Comparison of ENCODE assay signal across 23 cellular contexts in the genomic region with DNA sequence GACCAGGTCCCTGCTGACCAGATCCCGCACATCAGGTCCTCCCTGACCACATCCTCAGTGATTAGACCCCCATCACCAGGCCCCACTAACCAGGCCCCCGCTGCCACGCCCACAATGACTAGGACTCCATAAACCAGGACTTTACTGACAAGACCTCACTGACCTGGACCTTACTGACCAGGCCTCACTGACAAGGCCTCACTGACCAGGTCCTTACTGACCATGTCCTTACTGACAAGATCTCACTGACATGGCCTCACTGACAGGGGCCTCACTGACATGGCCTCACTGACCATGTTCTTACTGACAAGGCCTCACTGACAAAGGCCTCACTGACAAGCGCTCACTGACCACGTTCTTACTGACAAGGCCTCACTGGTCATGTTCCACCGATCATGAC.
A peak's percentile ranks its signal among the peaks of the same experiment; 100 is the strongest.
DNase-seq lines count a peak whose midpoint lies in the region; ATAC-seq, FAIRE-seq and TF ChIP-seq lines count a peak whose summit lies in the region.
"Had no signal": no experiment of that assay in that cellular context is flagged by ENCODE, and none has a peak within 500 bp of the region (broad histone marks: within the 10 kb centered on the region; RNA-seq: fewer than 3 reads in every experiment).

No MANE protein-coding gene starts in this region.

- intact Hi-C loops in activated T-helper 1 cell treated with anti-CD3 and anti-CD28 coated beads, Interleukin-12 subunit alpha, Interleukin-12 subunit beta, Interleukin-2, Interleukin-4 antibody, amounts not matched to agents 30 ng/mL and 10 ng/mL and 1 ng/mL, durations not matched to agents 14 hours and 24 hours and 36 hours (cut with micrococcal nuclease): no loop called here
- intact Hi-C loops in breast epithelium (cut with DNase I; ENCODE audit: low total_unique reads): loop anchor here (5.0 kb wide), 1 partner anchor 164 kb away; no protein-coding TSS in a partner anchor

- H3K27ac ChIP-seq in HUES48 (ENCODE audit: low read depth, low read length): no peak overlapping the region
- H3K27ac ChIP-seq in breast epithelium: no peak overlapping the region
- H3K27ac ChIP-seq: BLaER1 had no signal

- H3K4me1 ChIP-seq in HUES48 (ENCODE audit: control insufficient read depth, insufficient read depth, low read length): no peaks in the 10 kb centered on the region
- no peaks in the 10 kb centered on the region for H3K4me1 ChIP-seq in breast epithelium
- H3K4me1 ChIP-seq: BE2C, BLaER1 had no signal

- TF ChIP-seq CTCF in breast epithelium (IDR thresholded peaks at IDR 0.05): no peak

- no peaks in the 10 kb centered on the region for H3K36me3 Mint-ChIP-seq in activated T-helper 1 cell treated with anti-CD3 and anti-CD28 coated beads, Interleukin-12 subunit alpha, Interleukin-12 subunit beta, Interleukin-2, Interleukin-4 antibody, amounts not matched to agents 30 ng/mL and 10 ng/mL and 1 ng/mL, durations not matched to agents 14 hours and 24 hours and 36 hours (ENCODE audit: low read depth)
- H3K36me3 Mint-ChIP-seq: CD14-positive monocyte; CD4-positive, alpha-beta memory T cell; CD4-positive, CD25-positive, alpha-beta regulatory T cell had no signal

- DNase-seq in HTR-8/SVneo (ENCODE audit: insufficient read length, low spot score) (no peak), urothelium cell line (ENCODE audit: low spot score) (no peak), breast epithelium (ENCODE audit: low spot score in 2 of 2) (no peak)
- DNase-seq in activated T-helper 1 cell treated with anti-CD3 and anti-CD28 coated beads, Interleukin-12 subunit alpha, Interleukin-12 subunit beta, Interleukin-2, Interleukin-4 antibody, amounts not matched to agents 30 ng/mL and 10 ng/mL and 1 ng/mL, durations not matched to agents 14 hours and 24 hours and 36 hours (ENCODE audit: low spot score): no peak
- DNase-seq: 8988T; BE2C; C1 segment of cervical spinal cord; Calu3; CD4-positive, alpha-beta memory T cell; CD4-positive, CD25-positive, alpha-beta regulatory T cell; CD8-positive, alpha-beta memory T cell; COR-L47; DMS79 treated with DMSO at 0.1 percent for 48 hours; GF-D8 had no signal

- H3K27ac Mint-ChIP-seq in activated T-helper 1 cell treated with anti-CD3 and anti-CD28 coated beads, Interleukin-12 subunit alpha, Interleukin-12 subunit beta, Interleukin-2, Interleukin-4 antibody, amounts not matched to agents 30 ng/mL and 10 ng/mL and 1 ng/mL, durations not matched to agents 14 hours and 24 hours and 36 hours: peak overlapping the region; percentile 34
- H3K27ac Mint-ChIP-seq: CD14-positive monocyte; CD4-positive, CD25-positive, alpha-beta regulatory T cell; CD8-positive, alpha-beta memory T cell had no signal

- H3K9me3 Mint-ChIP-seq in activated T-helper 1 cell treated with anti-CD3 and anti-CD28 coated beads, Interleukin-12 subunit alpha, Interleukin-12 subunit beta, Interleukin-2, Interleukin-4 antibody, amounts not matched to agents 30 ng/mL and 10 ng/mL and 1 ng/mL, durations not matched to agents 14 hours and 24 hours and 36 hours: no peaks in the 10 kb centered on the region

- ATAC-seq in HG03378 (IDR thresholded peaks at IDR 0.05; ENCODE audit: unreplicated experiment) (no peak), GM19023 (IDR thresholded peaks at IDR 0.05; ENCODE audit: unreplicated experiment) (no peak)

- H3K27me3 ChIP-seq in HUES48 (ENCODE audit: control insufficient read depth, insufficient read depth, low read length): no peaks in the 10 kb centered on the region
- H3K27me3 ChIP-seq in breast epithelium: no peaks in the 10 kb centered on the region
- H3K27me3 ChIP-seq: BE2C, BLaER1 had no signal

- H3K4me3 Mint-ChIP-seq in activated T-helper 1 cell treated with anti-CD3 and anti-CD28 coated beads, Interleukin-12 subunit alpha, Interleukin-12 subunit beta, Interleukin-2, Interleukin-4 antibody, amounts not matched to agents 30 ng/mL and 10 ng/mL and 1 ng/mL, durations not matched to agents 14 hours and 24 hours and 36 hours: no peak overlapping the region
- H3K4me3 Mint-ChIP-seq: CD14-positive monocyte; CD4-positive, alpha-beta memory T cell; CD4-positive, CD25-positive, alpha-beta regulatory T cell; CD8-positive, alpha-beta memory T cell had no signal

- peaks cover 5% of the 10 kb centered on the region for H3K4me1 Mint-ChIP-seq in activated T-helper 1 cell treated with anti-CD3 and anti-CD28 coated beads, Interleukin-12 subunit alpha, Interleukin-12 subunit beta, Interleukin-2, Interleukin-4 antibody, amounts not matched to agents 30 ng/mL and 10 ng/mL and 1 ng/mL, durations not matched to agents 14 hours and 24 hours and 36 hours (ENCODE audit: low read depth)
- H3K4me1 Mint-ChIP-seq: CD14-positive monocyte; CD4-positive, CD25-positive, alpha-beta regulatory T cell; CD8-positive, alpha-beta memory T cell had no signal

- TF ChIP-seq POLR2A in breast epithelium (IDR thresholded peaks at IDR 0.05): no peak

- FAIRE-seq in HTR-8/SVneo (lab: Jason Lieb, UNC) (peak; percentile 62), urothelium cell line (lab: Jason Lieb, UNC) (peak; percentile 17)
- FAIRE-seq: A204.1, D721Med, G401.6, GM12891 had no signal

- H3K36me3 ChIP-seq in HUES48 (ENCODE audit: control insufficient read depth, insufficient read depth, low read length): no peaks in the 10 kb centered on the region
- no peaks in the 10 kb centered on the region for H3K36me3 ChIP-seq in breast epithelium
- H3K36me3 ChIP-seq: BE2C, BLaER1 had no signal

- H3K9ac ChIP-seq in HUES48 (ENCODE audit: low read depth, low read length): no peak overlapping the region
- H3K9ac ChIP-seq: BLaER1 had no signal

- H3K4me3 ChIP-seq in HUES48 (ENCODE audit: low read depth, low read length) (peak overlapping the region; percentile 17; the same call in 1 of the 2 replicates), breast epithelium (no peak overlapping the region)
- H3K4me3 ChIP-seq: BLaER1 had no signal

- H3K9me3 ChIP-seq in HUES48 (ENCODE audit: control insufficient read depth, insufficient read depth, low read length) (peaks cover 85% of the 10 kb centered on the region), breast epithelium (no peaks in the 10 kb centered on the region)
- H3K9me3 ChIP-seq: BE2C, BLaER1 had no signal

- H3K27me3 Mint-ChIP-seq in activated T-helper 1 cell treated with anti-CD3 and anti-CD28 coated beads, Interleukin-12 subunit alpha, Interleukin-12 subunit beta, Interleukin-2, Interleukin-4 antibody, amounts not matched to agents 30 ng/mL and 10 ng/mL and 1 ng/mL, durations not matched to agents 14 hours and 24 hours and 36 hours (ENCODE audit: insufficient read depth): no peaks in the 10 kb centered on the region
- H3K27me3 Mint-ChIP-seq: CD4-positive, alpha-beta memory T cell; CD4-positive, CD25-positive, alpha-beta regulatory T cell; CD8-positive, alpha-beta memory T cell had no signal
